Comparison of ENCODE assay signal across 1 cellular context in the genomic region with DNA sequence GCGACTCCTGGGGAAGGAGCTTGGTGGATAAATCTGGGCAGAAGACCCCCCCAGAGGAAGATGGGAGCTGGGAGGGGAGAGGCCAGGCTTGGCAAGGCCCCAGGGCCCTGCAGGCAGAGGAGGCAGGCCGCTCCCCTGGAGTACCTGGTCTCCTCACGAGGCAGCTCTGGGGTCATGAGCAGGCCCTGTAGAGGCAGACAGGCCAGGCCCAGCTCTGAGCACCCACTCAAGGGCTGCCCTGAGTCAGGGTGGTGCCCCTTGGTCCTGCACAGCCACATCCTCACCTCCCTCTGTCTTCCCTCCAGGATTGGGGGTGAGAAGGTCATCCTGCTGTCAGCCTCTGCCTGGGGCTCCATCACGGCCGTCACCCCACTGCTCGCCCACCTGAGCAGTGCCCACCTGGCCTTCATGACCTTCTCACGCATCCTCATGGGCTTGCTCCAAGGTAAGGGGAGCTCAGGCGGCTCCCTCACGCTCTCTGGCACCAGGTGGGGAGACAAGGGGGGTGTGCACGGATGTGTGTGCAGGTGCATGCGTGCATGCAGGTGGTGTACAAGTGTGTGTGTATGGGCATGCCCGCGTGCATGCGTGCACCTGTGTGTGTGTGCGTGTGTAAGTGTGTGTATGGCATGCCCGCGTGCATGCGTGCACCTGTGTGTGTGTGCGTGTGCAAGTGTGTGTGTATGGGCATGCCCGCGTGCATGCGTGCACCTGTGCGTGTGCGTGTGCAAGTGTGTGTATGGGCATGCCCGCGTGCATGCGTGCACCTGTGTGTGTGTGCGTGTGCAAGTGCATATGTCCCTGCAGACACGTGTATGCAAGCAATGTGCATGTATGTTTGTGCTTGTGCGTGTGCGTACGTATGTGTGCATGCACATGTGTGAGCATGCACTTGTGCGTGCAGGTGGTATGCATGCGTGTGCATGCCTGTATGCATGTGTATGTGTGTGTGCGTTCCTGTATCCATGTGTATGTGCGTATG.
TF ChIP-seq lines count a peak whose summit lies in the region.

No MANE protein-coding gene starts in this region.

TF ChIP-seq in HepG2, 621 proteins besides CTCF, POLR2A, EP300 and RAD21 (continued from another document and continues in another):
- TF ChIP-seq, protein P1, sequence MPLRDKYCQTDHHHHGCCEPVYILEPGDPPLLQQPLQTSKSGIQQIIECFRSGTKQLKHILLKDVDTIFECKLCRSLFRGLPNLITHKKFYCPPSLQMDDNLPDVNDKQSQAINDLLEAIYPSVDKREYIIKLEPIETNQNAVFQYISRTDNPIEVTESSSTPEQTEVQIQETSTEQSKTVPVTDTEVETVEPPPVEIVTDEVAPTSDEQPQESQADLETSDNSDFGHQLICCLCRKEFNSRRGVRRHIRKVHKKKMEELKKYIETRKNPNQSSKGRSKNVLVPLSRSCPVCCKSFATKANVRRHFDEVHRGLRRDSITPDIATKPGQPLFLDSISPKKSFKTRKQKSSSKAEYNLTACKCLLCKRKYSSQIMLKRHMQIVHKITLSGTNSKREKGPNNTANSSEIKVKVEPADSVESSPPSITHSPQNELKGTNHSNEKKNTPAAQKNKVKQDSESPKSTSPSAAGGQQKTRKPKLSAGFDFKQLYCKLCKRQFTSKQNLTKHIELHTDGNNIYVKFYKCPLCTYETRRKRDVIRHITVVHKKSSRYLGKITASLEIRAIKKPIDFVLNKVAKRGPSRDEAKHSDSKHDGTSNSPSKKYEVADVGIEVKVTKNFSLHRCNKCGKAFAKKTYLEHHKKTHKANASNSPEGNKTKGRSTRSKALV (CRISPR knock-in tag; IDR thresholded peaks at IDR 0.05) = no peak
- no peak; the same call in 1 of the 2 replicates for TF ChIP-seq ZSCAN21 (CRISPR knock-in tag; IDR thresholded peaks at IDR 0.05; ENCODE audit: borderline replicate concordance)
- TF ChIP-seq SALL1 (CRISPR knock-in tag; IDR thresholded peaks at IDR 0.05) = peak; percentile 17; the same call in 1 of the 2 replicates
- TF ChIP-seq, protein P2, sequence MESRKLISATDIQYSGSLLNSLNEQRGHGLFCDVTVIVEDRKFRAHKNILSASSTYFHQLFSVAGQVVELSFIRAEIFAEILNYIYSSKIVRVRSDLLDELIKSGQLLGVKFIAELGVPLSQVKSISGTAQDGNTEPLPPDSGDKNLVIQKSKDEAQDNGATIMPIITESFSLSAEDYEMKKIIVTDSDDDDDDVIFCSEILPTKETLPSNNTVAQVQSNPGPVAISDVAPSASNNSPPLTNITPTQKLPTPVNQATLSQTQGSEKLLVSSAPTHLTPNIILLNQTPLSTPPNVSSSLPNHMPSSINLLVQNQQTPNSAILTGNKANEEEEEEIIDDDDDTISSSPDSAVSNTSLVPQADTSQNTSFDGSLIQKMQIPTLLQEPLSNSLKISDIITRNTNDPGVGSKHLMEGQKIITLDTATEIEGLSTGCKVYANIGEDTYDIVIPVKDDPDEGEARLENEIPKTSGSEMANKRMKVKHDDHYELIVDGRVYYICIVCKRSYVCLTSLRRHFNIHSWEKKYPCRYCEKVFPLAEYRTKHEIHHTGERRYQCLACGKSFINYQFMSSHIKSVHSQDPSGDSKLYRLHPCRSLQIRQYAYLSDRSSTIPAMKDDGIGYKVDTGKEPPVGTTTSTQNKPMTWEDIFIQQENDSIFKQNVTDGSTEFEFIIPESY (CRISPR knock-in tag; IDR thresholded peaks at IDR 0.05) = peak; percentile 23; the same call in 1 of the 2 replicates
- peak; percentile 93 for TF ChIP-seq AGO2 (optimal IDR thresholded peaks at IDR 0.05; ENCODE audit: low read depth, low read length)
- no peak for TF ChIP-seq ZBTB38 (CRISPR knock-in tag; IDR thresholded peaks at IDR 0.05)
- TF ChIP-seq, protein P3, sequence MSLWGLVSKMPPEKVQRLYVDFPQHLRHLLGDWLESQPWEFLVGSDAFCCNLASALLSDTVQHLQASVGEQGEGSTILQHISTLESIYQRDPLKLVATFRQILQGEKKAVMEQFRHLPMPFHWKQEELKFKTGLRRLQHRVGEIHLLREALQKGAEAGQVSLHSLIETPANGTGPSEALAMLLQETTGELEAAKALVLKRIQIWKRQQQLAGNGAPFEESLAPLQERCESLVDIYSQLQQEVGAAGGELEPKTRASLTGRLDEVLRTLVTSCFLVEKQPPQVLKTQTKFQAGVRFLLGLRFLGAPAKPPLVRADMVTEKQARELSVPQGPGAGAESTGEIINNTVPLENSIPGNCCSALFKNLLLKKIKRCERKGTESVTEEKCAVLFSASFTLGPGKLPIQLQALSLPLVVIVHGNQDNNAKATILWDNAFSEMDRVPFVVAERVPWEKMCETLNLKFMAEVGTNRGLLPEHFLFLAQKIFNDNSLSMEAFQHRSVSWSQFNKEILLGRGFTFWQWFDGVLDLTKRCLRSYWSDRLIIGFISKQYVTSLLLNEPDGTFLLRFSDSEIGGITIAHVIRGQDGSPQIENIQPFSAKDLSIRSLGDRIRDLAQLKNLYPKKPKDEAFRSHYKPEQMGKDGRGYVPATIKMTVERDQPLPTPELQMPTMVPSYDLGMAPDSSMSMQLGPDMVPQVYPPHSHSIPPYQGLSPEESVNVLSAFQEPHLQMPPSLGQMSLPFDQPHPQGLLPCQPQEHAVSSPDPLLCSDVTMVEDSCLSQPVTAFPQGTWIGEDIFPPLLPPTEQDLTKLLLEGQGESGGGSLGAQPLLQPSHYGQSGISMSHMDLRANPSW (CRISPR knock-in tag; IDR thresholded peaks at IDR 0.05; ENCODE audit: borderline replicate concordance) = no peak
- TF ChIP-seq, protein P4, sequence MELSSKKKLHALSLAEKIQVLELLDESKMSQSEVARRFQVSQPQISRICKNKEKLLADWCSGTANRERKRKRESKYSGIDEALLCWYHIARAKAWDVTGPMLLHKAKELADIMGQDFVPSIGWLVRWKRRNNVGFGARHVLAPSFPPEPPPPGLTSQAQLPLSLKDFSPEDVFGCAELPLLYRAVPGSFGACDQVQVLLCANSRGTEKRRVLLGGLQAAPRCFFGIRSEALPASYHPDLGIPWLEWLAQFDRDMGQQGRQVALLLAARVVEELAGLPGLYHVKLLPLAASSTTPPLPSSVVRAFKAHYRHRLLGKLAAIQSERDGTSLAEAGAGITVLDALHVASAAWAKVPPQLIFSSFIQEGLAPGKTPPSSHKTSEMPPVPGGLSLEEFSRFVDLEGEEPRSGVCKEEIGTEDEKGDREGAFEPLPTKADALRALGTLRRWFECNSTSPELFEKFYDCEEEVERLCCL (CRISPR knock-in tag; IDR thresholded peaks at IDR 0.05; ENCODE audit: borderline replicate concordance) = no peak
- no peak for TF ChIP-seq ZFY (CRISPR knock-in tag; IDR thresholded peaks at IDR 0.05)
- no peak for TF ChIP-seq THAP7 (CRISPR knock-in tag; IDR thresholded peaks at IDR 0.05)
- peak; percentile 46; the same call in 1 of the 2 replicates for TF ChIP-seq ZNF605 (CRISPR knock-in tag; IDR thresholded peaks at IDR 0.05)
- TF ChIP-seq ZNF264 (CRISPR knock-in tag; IDR thresholded peaks at IDR 0.05) = no peak
- no peak for TF ChIP-seq MAFK (conservative IDR thresholded peaks at IDR 0.05 in 1 of 2, IDR thresholded peaks at IDR 0.05 in 1 of 2; ENCODE audit: low read length in 2 of 2)
- TF ChIP-seq NR1H2 (CRISPR knock-in tag; IDR thresholded peaks at IDR 0.05; ENCODE audit: borderline replicate concordance, low read depth) = no peak
- no peak for TF ChIP-seq GPN1 (CRISPR knock-in tag; IDR thresholded peaks at IDR 0.05; ENCODE audit: borderline replicate concordance)
- TF ChIP-seq HINFP (CRISPR knock-in tag; IDR thresholded peaks at IDR 0.05; ENCODE audit: low read depth) = 0 out of 2 replicates have a peak, but pooled peaks have one; percentile 23
- TF ChIP-seq ARID3A (IDR thresholded peaks at IDR 0.05; ENCODE audit: low read depth, low read length) = no peak
- 0 out of 2 replicates have a peak, but pooled peaks have one; percentile 16 for TF ChIP-seq ZSCAN31 (CRISPR knock-in tag; IDR thresholded peaks at IDR 0.05; ENCODE audit: low read depth)
- TF ChIP-seq KDM5B (CRISPR knock-in tag; IDR thresholded peaks at IDR 0.05; ENCODE audit: borderline replicate concordance) = 0 out of 2 replicates have a peak, but pooled peaks have one; percentile 48
- no peak for TF ChIP-seq CBX5 (CRISPR knock-in tag; IDR thresholded peaks at IDR 0.05; ENCODE audit: borderline replicate concordance)
- 0 out of 2 replicates have a peak, but pooled peaks have one; percentile 12 for TF ChIP-seq ZNF687 (CRISPR knock-in tag; IDR thresholded peaks at IDR 0.05)
- TF ChIP-seq ZNF567 (CRISPR knock-in tag; IDR thresholded peaks at IDR 0.05; ENCODE audit: borderline replicate concordance) = 0 out of 2 replicates have a peak, but pooled peaks have one; percentile 8
- TF ChIP-seq SIX4 (CRISPR knock-in tag; IDR thresholded peaks at IDR 0.05) = no peak
- no peak for TF ChIP-seq SPEN (CRISPR knock-in tag; IDR thresholded peaks at IDR 0.05; ENCODE audit: low read depth)
- peak; percentile 47; the same call in 1 of the 2 replicates for TF ChIP-seq ZNF768 (CRISPR knock-in tag; IDR thresholded peaks at IDR 0.05)
- no peak for TF ChIP-seq HNF4G (IDR thresholded peaks at IDR 0.05; ENCODE audit: borderline replicate concordance, low read depth, low read length)
- no peak for TF ChIP-seq HNF4G (CRISPR knock-in tag; IDR thresholded peaks at IDR 0.05; ENCODE audit: borderline replicate concordance, low read depth)
- no peak for TF ChIP-seq NONO (IDR thresholded peaks at IDR 0.05)
- TF ChIP-seq NONO (CRISPR knock-in tag; conservative IDR thresholded peaks at IDR 0.05) = peak; percentile 74
- no peak for TF ChIP-seq ZNF563 (CRISPR knock-in tag; IDR thresholded peaks at IDR 0.05)
- no peak for TF ChIP-seq PCBP2 (optimal IDR thresholded peaks at IDR 0.05; ENCODE audit: low read depth, low read length, poor library complexity, severe bottlenecking)
- no peak for TF ChIP-seq HNRNPLL (IDR thresholded peaks at IDR 0.05; ENCODE audit: low read depth, low read length, poor library complexity, severe bottlenecking)
- no peak for TF ChIP-seq ARNT2 (CRISPR knock-in tag; IDR thresholded peaks at IDR 0.05; ENCODE audit: low read depth)
- TF ChIP-seq ZNF564 (CRISPR knock-in tag; IDR thresholded peaks at IDR 0.05) = no peak
- TF ChIP-seq ZNF747 (CRISPR knock-in tag; IDR thresholded peaks at IDR 0.05; ENCODE audit: borderline replicate concordance) = no peak
- no peak for TF ChIP-seq ZBTB46 (CRISPR knock-in tag; IDR thresholded peaks at IDR 0.05; ENCODE audit: borderline replicate concordance)
- TF ChIP-seq ZNF546 (CRISPR knock-in tag; conservative IDR thresholded peaks at IDR 0.05) = no peak
